Comparison of ENCODE assay signal across 8 cellular contexts in the genomic region with DNA sequence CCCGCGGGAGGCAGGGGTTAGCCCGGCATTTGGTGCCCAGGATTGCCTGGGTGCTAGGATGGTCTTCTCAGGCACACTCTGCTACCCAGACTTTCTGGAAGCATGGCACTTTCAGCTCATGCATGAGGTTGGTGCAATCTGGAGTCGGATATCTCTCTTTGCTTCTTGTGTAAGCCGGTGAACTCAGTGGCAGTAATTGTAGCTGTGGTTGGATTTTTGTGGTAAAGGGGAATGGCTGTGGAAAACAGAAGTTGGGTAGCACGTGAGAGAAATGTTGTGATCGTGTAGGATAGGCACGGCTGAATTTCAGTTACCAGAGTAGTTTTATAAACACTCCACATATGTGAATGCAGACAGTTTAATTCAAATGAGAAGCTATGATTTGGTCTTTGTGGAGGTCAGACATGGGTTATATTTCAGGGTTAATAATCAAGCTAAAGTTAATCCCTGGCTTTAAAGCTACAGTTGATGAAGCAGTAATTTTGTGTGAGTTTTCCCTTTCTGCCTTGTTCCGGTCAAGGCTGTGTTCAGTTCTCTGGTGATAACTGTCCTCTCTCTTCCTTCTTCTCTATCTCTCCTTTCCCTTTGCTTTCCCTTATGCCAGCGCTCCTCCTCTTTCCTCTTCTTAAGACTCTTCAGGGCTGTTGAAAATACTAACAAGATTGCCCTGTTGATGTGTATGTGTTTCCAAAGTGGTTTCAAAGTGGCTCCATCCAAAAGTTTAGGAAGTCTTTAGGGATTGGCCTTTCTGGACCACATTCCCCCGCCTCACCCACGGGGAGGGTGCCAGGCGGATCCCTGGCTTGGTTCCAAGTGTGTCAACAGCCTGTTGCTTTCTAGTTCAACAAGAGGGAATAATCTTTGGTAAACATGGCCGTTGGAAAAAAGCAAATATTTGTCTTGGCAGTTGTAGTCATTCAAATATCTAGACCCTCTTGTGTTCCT.
A peak's percentile ranks its signal among the peaks of the same experiment; 100 is the strongest.
DNase-seq lines count a peak whose midpoint lies in the region; ATAC-seq, FAIRE-seq and TF ChIP-seq lines count a peak whose summit lies in the region.

No MANE protein-coding gene starts in this region.

- peaks cover 6% of the 10 kb centered on the region for H3K36me3 Mint-ChIP-seq in astrocyte (ENCODE audit: low read depth, unreplicated experiment)
- H3K36me3 Mint-ChIP-seq in mesothelial cell of epicardium: no peaks in the 10 kb centered on the region

- no peaks in the 10 kb centered on the region for H3K79me2 ChIP-seq in astrocyte (ENCODE audit: insufficient read depth, low read length)

- H3K4me3 Mint-ChIP-seq in astrocyte (ENCODE audit: unreplicated experiment) (no peak overlapping the region), mesothelial cell of epicardium (no peak overlapping the region)

- ATAC-seq in HG02571 (IDR thresholded peaks at IDR 0.05; ENCODE audit: unreplicated experiment) (no peak), HG03571 (IDR thresholded peaks at IDR 0.05; ENCODE audit: unreplicated experiment) (no peak)

- peaks cover 29% of the 10 kb centered on the region for H4K20me1 ChIP-seq in astrocyte (ENCODE audit: insufficient read depth, low read length)

- H3K4me1 Mint-ChIP-seq in astrocyte (ENCODE audit: low read depth, unreplicated experiment): peaks cover 21% of the 10 kb centered on the region
- H3K4me1 Mint-ChIP-seq in mesothelial cell of epicardium: peaks cover 20% of the 10 kb centered on the region

- H3K4me3 ChIP-seq in astrocyte (ENCODE audit: insufficient read depth, low read depth, low read length): no peak overlapping the region

- no peaks in the 10 kb centered on the region for H3K9me3 Mint-ChIP-seq in astrocyte (ENCODE audit: unreplicated experiment)
- peaks cover 3% of the 10 kb centered on the region for H3K9me3 Mint-ChIP-seq in mesothelial cell of epicardium

- H3K27me3 Mint-ChIP-seq in astrocyte (ENCODE audit: low read depth, unreplicated experiment) (peaks cover 4% of the 10 kb centered on the region), mesothelial cell of epicardium (ENCODE audit: low read depth) (no peaks in the 10 kb centered on the region)

- no peak overlapping the region for H3K9ac ChIP-seq in astrocyte (ENCODE audit: low read length)

- peaks cover 7% of the 10 kb centered on the region for H3K4me1 ChIP-seq in astrocyte (ENCODE audit: insufficient read depth, low read length)

- H3K4me2 ChIP-seq in astrocyte (ENCODE audit: low read length): peak overlapping the region; percentile 5

- DNase-seq in NCI-H1417 treated with DMSO at 0.1 percent for 48 hours (lab: John Stamatoyannopoulos, UW): peak; percentile 71
- DNase-seq in astrocyte (ENCODE audit: low read depth): peak; percentile 84
- no peak for DNase-seq in mesothelial cell of epicardium (ENCODE audit: low spot score in 2 of 2, unreplicated experiment in 2 of 2)
- no peak for DNase-seq in medulla oblongata (ENCODE audit: extremely low spot score)
- no peak for DNase-seq in iPS-NIHi7 (ENCODE audit: extremely low spot score)

- H3K27ac Mint-ChIP-seq in astrocyte (ENCODE audit: unreplicated experiment) (peak overlapping the region; percentile 67), mesothelial cell of epicardium (peak overlapping the region; percentile 64)

- H3K9me3 ChIP-seq in astrocyte (ENCODE audit: insufficient read depth, low read depth, low read length): no peaks in the 10 kb centered on the region

- FAIRE-seq in astrocyte (lab: Jason Lieb, UNC): peak; percentile 78

- H3K36me3 ChIP-seq in astrocyte (ENCODE audit: insufficient read depth, low read length): no peaks in the 10 kb centered on the region

- H3K27ac ChIP-seq in C4-2B (peak overlapping the region; percentile 9; the same call in 1 of the 2 replicates), astrocyte (ENCODE audit: low read depth, low read length) (no peak overlapping the region)

- no peak for TF ChIP-seq CTCF in C4-2B (conservative IDR thresholded peaks at IDR 0.05)
- no peak for TF ChIP-seq CTCF in astrocyte (IDR thresholded peaks at IDR 0.05; ENCODE audit: insufficient read depth, low read depth, low read length)
- TF ChIP-seq CTCF in mesothelial cell of epicardium (IDR thresholded peaks at IDR 0.05; ENCODE audit: unreplicated experiment): no peak

- H2AFZ ChIP-seq in astrocyte (ENCODE audit: low read depth, low read length): no peak overlapping the region

- peaks cover 3% of the 10 kb centered on the region for H3K27me3 ChIP-seq in astrocyte (ENCODE audit: insufficient read depth, low read length)

Comparison
In these comparisons a context has a peak if more than half of its experiments do, and no peak if none do; other contexts are left out.
1. DNase-seq: peak in NCI-H1417 treated with DMSO at 0.1 percent for 48 hours (single experiment) and astrocyte (single experiment); none in mesothelial cell of epicardium (0 of 2), medulla oblongata (single experiment) and iPS-NIHi7 (single experiment).